Comparison of ENCODE assay signal across 16 cellular contexts in genomic region chr7:55507743-55508142, GRCh38.
DNase-seq lines count a peak whose midpoint lies in the region; ATAC-seq, FAIRE-seq and TF ChIP-seq lines count a peak whose summit lies in the region.
"Had no signal": no experiment of that assay in that cellular context is flagged by ENCODE, and none has a peak within 500 bp of the region (broad histone marks: within the 10 kb centered on the region; RNA-seq: fewer than 3 reads in every experiment).

No MANE protein-coding gene starts in this region.

- no peak overlapping the region for H3K4me2 ChIP-seq in OCI-LY1 (ENCODE audit: low read length)

- peaks cover 24% of the 10 kb centered on the region for H3K79me2 ChIP-seq in OCI-LY1 (ENCODE audit: insufficient read depth, low read length)

- H3K9me2 ChIP-seq in OCI-LY1 (ENCODE audit: low read depth, low read length), result no peaks in the 10 kb centered on the region

- H3K9me3 Mint-ChIP-seq in activated naive CD4-positive, alpha-beta T cell treated with anti-CD3 and anti-CD28 coated beads, Interleukin-2, amount 50 U/mL, for 24 hours, result no peaks in the 10 kb centered on the region
- no peaks in the 10 kb centered on the region for H3K9me3 Mint-ChIP-seq in dendritic cell treated with granulocyte-macrophage colony-stimulating factor and Interleukin-4, amounts not matched to agents 40 ng/mL and 50 ng/mL, for 4 days
- H3K9me3 Mint-ChIP-seq: CD8-positive, alpha-beta memory T cell had no signal

- H3K9ac ChIP-seq in OCI-LY1 (ENCODE audit: low read length), result no peak overlapping the region

- peaks cover 92% of the 10 kb centered on the region for H3K4me1 ChIP-seq in OCI-LY1 (ENCODE audit: insufficient read depth, low read length, severe bottlenecking)
- H3K4me1 ChIP-seq: HAP-1 had no signal

- peaks cover 5% of the 10 kb centered on the region for H3K36me3 Mint-ChIP-seq in activated naive CD4-positive, alpha-beta T cell treated with anti-CD3 and anti-CD28 coated beads, Interleukin-2, amount 50 U/mL, for 24 hours
- peaks cover 75% of the 10 kb centered on the region for H3K36me3 Mint-ChIP-seq in dendritic cell treated with granulocyte-macrophage colony-stimulating factor and Interleukin-4, amounts not matched to agents 40 ng/mL and 50 ng/mL, for 4 days (ENCODE audit: low read depth)

- peak; percentile 54 for FAIRE-seq in GM12891 (lab: Jason Lieb, UNC)

- peaks cover 43% of the 10 kb centered on the region; the same call in 1 of the 2 replicates for H3K36me3 ChIP-seq in OCI-LY1 (ENCODE audit: insufficient read depth, low read length)
- H3K36me3 ChIP-seq: HAP-1 had no signal

- peaks cover 84% of the 10 kb centered on the region for H3K4me1 Mint-ChIP-seq in activated naive CD4-positive, alpha-beta T cell treated with anti-CD3 and anti-CD28 coated beads, Interleukin-2, amount 50 U/mL, for 24 hours
- peaks cover 72% of the 10 kb centered on the region for H3K4me1 Mint-ChIP-seq in dendritic cell treated with granulocyte-macrophage colony-stimulating factor and Interleukin-4, amounts not matched to agents 40 ng/mL and 50 ng/mL, for 4 days (ENCODE audit: low read depth)

- H3K27me3 Mint-ChIP-seq in activated naive CD4-positive, alpha-beta T cell treated with anti-CD3 and anti-CD28 coated beads, Interleukin-2, amount 50 U/mL, for 24 hours, result no peaks in the 10 kb centered on the region
- H3K27me3 Mint-ChIP-seq in dendritic cell treated with granulocyte-macrophage colony-stimulating factor and Interleukin-4, amounts not matched to agents 40 ng/mL and 50 ng/mL, for 4 days, result no peaks in the 10 kb centered on the region
- H3K27me3 Mint-ChIP-seq: CD8-positive, alpha-beta memory T cell had no signal

- H4K20me1 ChIP-seq in OCI-LY1 (ENCODE audit: insufficient read depth, low read length), result no peaks in the 10 kb centered on the region

- in situ Hi-C loops in GM13977 (cut with MboI; ENCODE audit: low pct_unique_long_range_greater_than_20kb, low sequenced_read_pairs, unreplicated experiment), result no loop called here

- H3K27me3 ChIP-seq in OCI-LY1 (ENCODE audit: insufficient read depth, low read length), result no peaks in the 10 kb centered on the region
- H3K27me3 ChIP-seq: SJCRH30 had no signal

- no peaks in the 10 kb centered on the region for H3K9me3 ChIP-seq in OCI-LY1 (ENCODE audit: low read length)
- H3K9me3 ChIP-seq: HAP-1, SJCRH30 had no signal

- TF ChIP-seq CTCF in OCI-LY1 (IDR thresholded peaks at IDR 0.05; ENCODE audit: low read length) (no peak), GM13977 (IDR thresholded peaks at IDR 0.05; ENCODE audit: extremely low read depth, insufficient read depth, missing control alignments) (no peak)

- intact Hi-C loops in dendritic cell treated with granulocyte-macrophage colony-stimulating factor and Interleukin-4, amounts not matched to agents 40 ng/mL and 50 ng/mL, for 4 days (cut with micrococcal nuclease), result no loop called here

- no peak for DNase-seq in activated naive CD4-positive, alpha-beta T cell treated with anti-CD3 and anti-CD28 coated beads, Interleukin-2, amount 50 U/mL, for 16 hours
- DNase-seq in GM12891 (ENCODE audit: insufficient read length, low spot score) (no peak), GM13977 (ENCODE audit: low spot score) (no peak)
- DNase-seq: AML-193; CD8-positive, alpha-beta memory T cell; NCI-H1436; NCI-H2081; NCI-H524; OCI-M1; SJCRH30 had no signal

- H2AFZ ChIP-seq in OCI-LY1 (ENCODE audit: low read length), result no peak overlapping the region

- TF ChIP-seq POLR2A in GM12891 (IDR thresholded peaks at IDR 0.05; ENCODE audit: low read depth, low read length), result no peak

- H3K27ac ChIP-seq in OCI-LY1 (ENCODE audit: low read depth, low read length, poor library complexity, severe bottlenecking), result peak overlapping the region; percentile 46
- H3K27ac ChIP-seq: SJCRH30 had no signal

- no peaks in the 10 kb centered on the region for H3F3A ChIP-seq in OCI-LY1 (ENCODE audit: insufficient read depth, low read length)

- peak overlapping the region; percentile 90 for H3K27ac Mint-ChIP-seq in activated naive CD4-positive, alpha-beta T cell treated with anti-CD3 and anti-CD28 coated beads, Interleukin-2, amount 50 U/mL, for 24 hours
- H3K27ac Mint-ChIP-seq in dendritic cell treated with granulocyte-macrophage colony-stimulating factor and Interleukin-4, amounts not matched to agents 40 ng/mL and 50 ng/mL, for 4 days, result peak overlapping the region; percentile 35

- no peak overlapping the region for H3K4me3 Mint-ChIP-seq in activated naive CD4-positive, alpha-beta T cell treated with anti-CD3 and anti-CD28 coated beads, Interleukin-2, amount 50 U/mL, for 24 hours
- no peak overlapping the region for H3K4me3 Mint-ChIP-seq in dendritic cell treated with granulocyte-macrophage colony-stimulating factor and Interleukin-4, amounts not matched to agents 40 ng/mL and 50 ng/mL, for 4 days
- H3K4me3 Mint-ChIP-seq: CD8-positive, alpha-beta memory T cell had no signal

- H3K4me3 ChIP-seq in OCI-LY1 (ENCODE audit: low read depth, low read length, poor library complexity, severe bottlenecking), result no peak overlapping the region
- H3K4me3 ChIP-seq: HAP-1, SJCRH30 had no signal

- ATAC-seq in GM21723 (IDR thresholded peaks at IDR 0.05; ENCODE audit: unreplicated experiment), result no peak
- ATAC-seq in GM18519 (IDR thresholded peaks at IDR 0.05; ENCODE audit: low FRiP score, unreplicated experiment), result no peak

TF ChIP-seq in GM12891, 5 proteins besides CTCF, POLR2A, EP300 and RAD21:
- no peak for TF ChIP-seq PAX5 (IDR thresholded peaks at IDR 0.05; ENCODE audit: insufficient read depth, low read length, severe bottlenecking)
- TF ChIP-seq POU2F2 (IDR thresholded peaks at IDR 0.05; ENCODE audit: low read depth, low read length), result no peak
- TF ChIP-seq POLR2AphosphoS5 (IDR thresholded peaks at IDR 0.05; ENCODE audit: low read depth, low read length), result no peak
- TF ChIP-seq SPI1 (IDR thresholded peaks at IDR 0.05; ENCODE audit: low read depth, low read length), result no peak
- no peak for TF ChIP-seq TAF1 (IDR thresholded peaks at IDR 0.05; ENCODE audit: low read depth, low read length)
TF ChIP-seq in GM12891: peak in this region for 0.
